1 cellular context compared by ENCODE assay signal in genomic region chr3:171792549-171792948, GRCh38.
TF ChIP-seq lines count a peak whose summit lies in the region.

No MANE protein-coding gene starts in this region.

TF ChIP-seq in GM23338, 12 proteins besides CTCF, POLR2A, EP300 and RAD21 (continued from another document):
- TF ChIP-seq ZNF462 (CRISPR knock-in tag; IDR thresholded peaks at IDR 0.05) (no peak), EZH2 (IDR thresholded peaks at IDR 0.05; ENCODE audit: low read depth, unreplicated experiment) (no peak), EZH2phosphoT487 (IDR thresholded peaks at IDR 0.05; ENCODE audit: unreplicated experiment) (no peak), ZNF331 (CRISPR knock-in tag; IDR thresholded peaks at IDR 0.05; ENCODE audit: low read depth) (no peak), JUNB (IDR thresholded peaks at IDR 0.05; ENCODE audit: unreplicated experiment) (no peak)
TF ChIP-seq in GM23338: peak in this region for 0.
